ENCODE assay signal across 28 cellular contexts in the genomic region with DNA sequence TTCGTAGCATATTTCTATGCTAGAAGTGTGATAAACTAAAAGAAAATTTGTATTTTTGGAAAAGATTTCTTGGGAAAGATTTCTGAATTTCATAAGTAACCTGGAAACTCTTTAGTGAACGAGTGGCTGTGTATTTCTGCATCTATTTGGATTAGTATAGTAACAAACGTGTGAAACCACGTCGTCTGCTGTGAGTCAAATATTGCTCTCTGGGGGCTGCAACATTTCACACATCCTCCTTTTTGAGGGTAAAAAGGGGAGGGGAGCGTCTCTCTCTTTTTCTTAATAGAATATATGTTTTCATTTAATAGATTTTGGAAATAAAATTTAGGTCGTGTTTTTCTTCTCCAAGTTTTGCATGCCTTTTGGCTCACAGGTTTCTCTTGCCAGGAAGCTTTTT. TPM values are rescaled to one million over a fixed set of nuclear protein-coding genes. Genes with fewer than 3 reads are reported as not detected.
"Had no signal": no experiment of that assay in that cellular context is flagged by ENCODE, and none has a peak within 500 bp of the region (broad histone marks: within the 10 kb centered on the region; RNA-seq: fewer than 3 reads in every experiment).

No MANE protein-coding gene starts in this region.

- H3K27ac ChIP-seq: WERI-Rb-1 had no signal

- H3K36me3 ChIP-seq: WERI-Rb-1 had no signal

- H3K9me3 Mint-ChIP-seq: activated CD4-positive, alpha-beta memory T cell treated with anti-CD3 and anti-CD28 coated beads, Interleukin-2, amount 10 ng/mL, durations not matched to agents 7 days and 5 days; activated naive CD4-positive, alpha-beta T cell treated with anti-CD3 and anti-CD28 coated beads, Interleukin-2, amount 10 ng/mL, durations not matched to agents 7 days and 5 days; activated naive CD8-positive, alpha-beta T cell treated with anti-CD3 and anti-CD28 coated beads, Interleukin-2, amount 50 U/mL, for 24 hours; brain had no signal

- H3K36me3 Mint-ChIP-seq: activated naive CD4-positive, alpha-beta T cell treated with anti-CD3 and anti-CD28 coated beads, Interleukin-2, amount 10 ng/mL, durations not matched to agents 7 days and 5 days; brain had no signal

- DNase-seq: activated CD4-positive, alpha-beta memory T cell treated with anti-CD3 and anti-CD28 coated beads, Interleukin-2, amount 10 ng/mL, durations not matched to agents 7 days and 5 days; activated CD4-positive, alpha-beta T cell treated with anti-CD3 and anti-CD28 coated beads for 1 hour; activated CD4-positive, alpha-beta T cell treated with anti-CD3 and anti-CD28 coated beads for 48 hours; activated CD4-positive, CD25-positive, alpha-beta regulatory T cell; activated CD8-positive, alpha-beta memory T cell treated with anti-CD3 and anti-CD28 coated beads, Interleukin-2, amount 50 U/mL, for 48 hours; activated effector memory CD4-positive, alpha-beta T cell treated with Interleukin-2 at 50 U/mL for 16 hours; activated naive CD4-positive, alpha-beta T cell treated with anti-CD3 and anti-CD28 coated beads, Interleukin-2, amount 10 ng/mL, durations not matched to agents 7 days and 5 days; activated naive CD8-positive, alpha-beta T cell treated with anti-CD3 and anti-CD28 coated beads, Interleukin-2, amount 50 U/mL, for 24 hours; activated T-cell treated with anti-CD3 and anti-CD28 coated beads, Interleukin-2, amount 50 U/mL, for 48 hours; anterior cingulate cortex; central memory CD4-positive, alpha-beta T cell; Karpas-422; NCI-H1048; NCI-H1105 treated with DMSO at 0.1 percent for 48 hours; NCI-H1436; NCI-H1694; NCI-H1930; NCI-H345; NCI-H524 treated with DMSO at 0.1 percent for 48 hours; OCI-M1; Right ventricle myocardium superior; SW 1271; T-helper 1 cell; T-helper 9 cell; WERI-Rb-1 had no signal

- H3K4me3 Mint-ChIP-seq: activated CD4-positive, alpha-beta memory T cell treated with anti-CD3 and anti-CD28 coated beads, Interleukin-2, amount 10 ng/mL, durations not matched to agents 7 days and 5 days; activated naive CD4-positive, alpha-beta T cell treated with anti-CD3 and anti-CD28 coated beads, Interleukin-2, amount 10 ng/mL, durations not matched to agents 7 days and 5 days; activated naive CD8-positive, alpha-beta T cell; activated naive CD8-positive, alpha-beta T cell treated with anti-CD3 and anti-CD28 coated beads, Interleukin-2, amount 50 U/mL, for 24 hours; brain had no signal

- H3K27ac Mint-ChIP-seq: activated CD4-positive, alpha-beta memory T cell treated with anti-CD3 and anti-CD28 coated beads, Interleukin-2, amount 10 ng/mL, durations not matched to agents 7 days and 5 days; activated naive CD4-positive, alpha-beta T cell treated with anti-CD3 and anti-CD28 coated beads, Interleukin-2, amount 10 ng/mL, durations not matched to agents 7 days and 5 days; activated naive CD8-positive, alpha-beta T cell; activated naive CD8-positive, alpha-beta T cell treated with anti-CD3 and anti-CD28 coated beads, Interleukin-2, amount 50 U/mL, for 24 hours; brain had no signal

- H3K4me1 Mint-ChIP-seq: activated CD4-positive, alpha-beta memory T cell treated with anti-CD3 and anti-CD28 coated beads, Interleukin-2, amount 10 ng/mL, durations not matched to agents 7 days and 5 days; activated naive CD4-positive, alpha-beta T cell treated with anti-CD3 and anti-CD28 coated beads, Interleukin-2, amount 10 ng/mL, durations not matched to agents 7 days and 5 days had no signal

RNA-seq across cellular contexts. Expression of a gene that starts 44.8 kb away (rescaled TPM):
- total RNA-seq: activated CD4-positive, alpha-beta memory T cell treated with anti-CD3 and anti-CD28 coated beads, Interleukin-2, amount 10 ng/mL, durations not matched to agents 7 days and 5 days; MCF 10A had no signal
